ENCODE assay signal across 23 cellular contexts in the genomic region with DNA sequence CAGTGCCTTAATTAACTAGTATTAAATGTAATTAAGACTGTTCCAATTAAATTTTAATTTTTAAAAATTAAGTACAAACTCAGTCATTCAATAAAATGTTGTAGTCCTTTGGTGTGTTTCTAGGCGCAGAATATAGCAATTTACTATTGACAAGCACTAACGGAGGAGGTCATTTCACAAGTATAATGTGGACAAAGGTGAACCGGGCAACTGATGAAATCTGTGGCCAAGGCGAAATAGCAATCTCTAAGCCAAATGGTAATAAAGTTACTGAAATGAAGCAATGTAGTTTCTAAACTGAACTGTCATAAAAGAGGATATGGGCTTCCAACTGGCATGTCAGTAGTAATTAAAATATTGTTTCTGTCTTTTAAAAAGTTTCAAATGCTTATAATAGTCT.
"Had no signal": no experiment of that assay in that cellular context is flagged by ENCODE, and none has a peak within 500 bp of the region (broad histone marks: within the 10 kb centered on the region; RNA-seq: fewer than 3 reads in every experiment).

No MANE protein-coding gene starts in this region.

- H3K36me3 ChIP-seq: sigmoid colon, stomach, suprapubic skin, thyroid gland had no signal

- H3K27ac ChIP-seq: coronary artery, hepatocyte, sigmoid colon, skin epidermis, stomach, suprapubic skin, thyroid gland had no signal

- ATAC-seq: left ventricle myocardium superior; stimulated activated naive B cell treated with anti-CD40 and anti-IgM and Interleukin-4, amounts not matched to agents 10 μg/mL and 1 μg/mL and 100 μg/mL, for 72 hours had no signal

- H3K27ac Mint-ChIP-seq: endodermal cell; naive B cell; nephron; stimulated activated naive B cell treated with anti-CD40 and anti-IgM and Interleukin-4, amounts not matched to agents 10 μg/mL and 1 μg/mL and 100 μg/mL, for 72 hours; type B pancreatic cell had no signal

- H3K4me2 ChIP-seq: hepatocyte had no signal

- H3K36me3 Mint-ChIP-seq: naive B cell; stimulated activated naive B cell treated with anti-CD40 and anti-IgM and Interleukin-4, amounts not matched to agents 10 μg/mL and 1 μg/mL and 100 μg/mL, for 72 hours had no signal

- H3K4me1 ChIP-seq: suprapubic skin, thyroid gland had no signal

- H3K4me3 ChIP-seq: coronary artery, hepatocyte, sigmoid colon, skin epidermis, stomach, suprapubic skin, thyroid gland had no signal

- DNase-seq: effector CD4-positive, alpha-beta T cell; endodermal cell; erythroblast; foreskin melanocyte; head of caudate nucleus; kidney; left cardiac atrium; left ventricle myocardium superior; mesendoderm; naive B cell; posterior cingulate gyrus; sigmoid colon; stimulated activated CD4-positive, alpha-beta T cell treated with anti-CD3 and anti-CD28 coated beads, Interleukin-2, amount 100 ng/mL, for 24 hours; stimulated activated CD4-positive, alpha-beta T cell treated with anti-CD3 and anti-CD28 coated beads, Interleukin-4, amount 100 ng/mL, for 4 hours; stimulated activated naive B cell treated with anti-CD40 and anti-IgM and Interleukin-4, amounts not matched to agents 10 μg/mL and 1 μg/mL and 100 μg/mL, for 72 hours; stomach; thyroid gland had no signal

- H3K27me3 ChIP-seq: hepatocyte, sigmoid colon, stomach, suprapubic skin, thyroid gland had no signal

- H3K9me3 Mint-ChIP-seq: endodermal cell, nephron, type B pancreatic cell had no signal

- H2AFZ ChIP-seq: hepatocyte had no signal

- H3K9me3 ChIP-seq: sigmoid colon, stomach, suprapubic skin, thyroid gland had no signal
